In genomic region chr12:104604995-104605675, GRCh38 we compare ENCODE assay signal across 8 cellular contexts.
DNase-seq lines count a peak whose midpoint lies in the region; ATAC-seq and TF ChIP-seq lines count a peak whose summit lies in the region.

No MANE protein-coding gene starts in this region.

- H3K9me3 ChIP-seq in ascending aorta (no peaks in the 10 kb centered on the region), lower lobe of right lung (no peaks in the 10 kb centered on the region), tibial nerve (no peaks in the 10 kb centered on the region), right lobe of liver (no peaks in the 10 kb centered on the region)

- TF ChIP-seq POLR2A in tibial nerve (IDR thresholded peaks at IDR 0.05): no peak
- TF ChIP-seq POLR2A in right lobe of liver (IDR thresholded peaks at IDR 0.05): no peak

- no peaks in the 10 kb centered on the region for H3K27me3 ChIP-seq in ascending aorta
- no peaks in the 10 kb centered on the region for H3K27me3 ChIP-seq in lower lobe of right lung (ENCODE audit: low read depth)
- H3K27me3 ChIP-seq in tibial nerve: no peaks in the 10 kb centered on the region
- H3K27me3 ChIP-seq in right lobe of liver: no peaks in the 10 kb centered on the region

- no peak for TF ChIP-seq CTCF in activated CD8-positive, alpha-beta T cell treated with anti-CD3 and anti-CD28 coated beads for 36 hours (IDR thresholded peaks at IDR 0.05)
- no peak for TF ChIP-seq CTCF in ascending aorta (IDR thresholded peaks at IDR 0.05)
- TF ChIP-seq CTCF in lower lobe of right lung (IDR thresholded peaks at IDR 0.05): no peak
- TF ChIP-seq CTCF in tibial nerve (IDR thresholded peaks at IDR 0.05): no peak
- no peak for TF ChIP-seq CTCF in right lobe of liver (IDR thresholded peaks at IDR 0.05)

- H3K27ac Mint-ChIP-seq in activated CD8-positive, alpha-beta T cell treated with anti-CD3 and anti-CD28 coated beads, Interleukin-2, amount 10 ng/mL, durations not matched to agents 7 days and 5 days: peak overlapping the region; percentile 74
- no peak overlapping the region for H3K27ac Mint-ChIP-seq in activated CD8-positive, alpha-beta T cell treated with anti-CD3 and anti-CD28 coated beads for 36 hours

- H3K4me1 Mint-ChIP-seq in activated CD8-positive, alpha-beta T cell treated with anti-CD3 and anti-CD28 coated beads, Interleukin-2, amount 10 ng/mL, durations not matched to agents 7 days and 5 days (ENCODE audit: low read depth): peaks cover 53% of the 10 kb centered on the region
- H3K4me1 Mint-ChIP-seq in activated CD8-positive, alpha-beta T cell treated with anti-CD3 and anti-CD28 coated beads for 36 hours (ENCODE audit: low read depth): peaks cover 34% of the 10 kb centered on the region

- no peaks in the 10 kb centered on the region for H3K27me3 Mint-ChIP-seq in activated CD8-positive, alpha-beta T cell treated with anti-CD3 and anti-CD28 coated beads, Interleukin-2, amount 10 ng/mL, durations not matched to agents 7 days and 5 days (ENCODE audit: low read depth)
- H3K27me3 Mint-ChIP-seq in activated CD8-positive, alpha-beta T cell treated with anti-CD3 and anti-CD28 coated beads for 36 hours: no peaks in the 10 kb centered on the region

- no peak for TF ChIP-seq EP300 in tibial nerve (IDR thresholded peaks at IDR 0.05)

- peak overlapping the region; percentile 74 to 81 for H3K27ac ChIP-seq in ascending aorta
- peak overlapping the region; percentile 74 for H3K27ac ChIP-seq in lower lobe of right lung
- peak overlapping the region; percentile 8 to 81 (median 45) for H3K27ac ChIP-seq in tibial nerve
- peak overlapping the region in 1 of 3 donors; percentile 23 for H3K27ac ChIP-seq in right lobe of liver

- H3K9me3 Mint-ChIP-seq in activated CD8-positive, alpha-beta T cell treated with anti-CD3 and anti-CD28 coated beads, Interleukin-2, amount 10 ng/mL, durations not matched to agents 7 days and 5 days (ENCODE audit: insufficient read depth): no peaks in the 10 kb centered on the region
- H3K9me3 Mint-ChIP-seq in activated CD8-positive, alpha-beta T cell treated with anti-CD3 and anti-CD28 coated beads for 36 hours: no peaks in the 10 kb centered on the region

- WGBS in tibial nerve, 2 donors: 72 to 87% methylated on average over 16 of the region's 16 CpGs
- WGBS in right lobe of liver (ENCODE audit: insufficient coverage, low coverage, low lambda C conversion rate, missing lambda C conversion rate): 90% methylated on average over 16 of the region's 16 CpGs

- H3K4me3 Mint-ChIP-seq in activated CD8-positive, alpha-beta T cell treated with anti-CD3 and anti-CD28 coated beads, Interleukin-2, amount 10 ng/mL, durations not matched to agents 7 days and 5 days: no peak overlapping the region
- H3K4me3 Mint-ChIP-seq in activated CD8-positive, alpha-beta T cell treated with anti-CD3 and anti-CD28 coated beads for 36 hours: no peak overlapping the region

- no peaks in the 10 kb centered on the region for H3K36me3 ChIP-seq in ascending aorta
- no peaks in the 10 kb centered on the region for H3K36me3 ChIP-seq in lower lobe of right lung
- H3K36me3 ChIP-seq in tibial nerve: no peaks in the 10 kb centered on the region
- H3K36me3 ChIP-seq in right lobe of liver: no peaks in the 10 kb centered on the region

- H3K4me1 ChIP-seq in ascending aorta (peaks cover 0 to 22% of the 10 kb centered on the region in 2 donors), lower lobe of right lung (peaks cover 64% of the 10 kb centered on the region), tibial nerve (peaks cover 0 to 48% (median 18%) of the 10 kb centered on the region in 4 donors), right lobe of liver (no peaks in the 10 kb centered on the region)

- POLR2A ChIA-PET in activated CD8-positive, alpha-beta T cell treated with anti-CD3 and anti-CD28 coated beads, Interleukin-2, amount 10 ng/mL, durations not matched to agents 7 days and 5 days (lab: Charles Lee): interaction anchor here (1.7 kb wide), 1 partner anchor 35 kb away, joined by 10 read pairs; no protein-coding TSS in a partner anchor
- POLR2A ChIA-PET in activated CD8-positive, alpha-beta T cell treated with anti-CD3 and anti-CD28 coated beads for 36 hours (lab: Charles Lee): interaction anchor here (1.0 kb wide), 1 partner anchor 10 kb away, joined by 3 read pairs; no protein-coding TSS in a partner anchor

- H3K4me3 ChIP-seq in ascending aorta (no peak overlapping the region), lower lobe of right lung (no peak overlapping the region), tibial nerve (no peak overlapping the region), right lobe of liver (no peak overlapping the region)

- intact Hi-C loops in activated CD8-positive, alpha-beta T cell treated with anti-CD3 and anti-CD28 coated beads for 36 hours (cut with micrococcal nuclease): no loop called here
- intact Hi-C loops in ascending aorta (cut with DNase I): loop anchor here (5.0 kb wide), 2 partner anchors 67 to 148 kb away; partner anchors contain the start of gene CHST11
- intact Hi-C loops in lower lobe of right lung (cut with DNase I): no loop called here
- intact Hi-C loops in right lobe of liver (cut with DNase I): no loop called here

- ATAC-seq in activated CD8-positive, alpha-beta T cell treated with anti-CD3 and anti-CD28 coated beads, Interleukin-2, amount 10 ng/mL, durations not matched to agents 7 days and 5 days: no peak
- no peak for ATAC-seq in activated CD8-positive, alpha-beta T cell treated with anti-CD3 and anti-CD28 coated beads for 36 hours
- ATAC-seq in lower lobe of right lung: peak; percentile 38 to 39
- ATAC-seq in right lobe of liver: no peak

- no peak for DNase-seq in activated CD8-positive, alpha-beta T cell treated with anti-CD3 and anti-CD28 coated beads, Interleukin-2, amount 10 ng/mL, durations not matched to agents 7 days and 5 days
- DNase-seq in activated CD8-positive, alpha-beta T cell treated with anti-CD3 and anti-CD28 coated beads for 36 hours: no peak
- DNase-seq in ascending aorta (ENCODE audit: low spot score in 2 of 2): no peak
- DNase-seq in lower lobe of right lung: peak; percentile 63
- DNase-seq in tibial nerve (ENCODE audit: low spot score in 2 of 2): peak in 1 of 2 donors; percentile 30
- no peak for DNase-seq in LoVo (ENCODE audit: low spot score)
- DNase-seq in right lobe of liver: no peak
- no peak for DNase-seq in stimulated activated CD4-positive, alpha-beta T cell treated with anti-CD3 and anti-CD28 coated beads, Interleukin-1b, Interleukin-23, amount 100 ng/mL, for 48 hours

- peaks cover 61% of the 10 kb centered on the region for H3K36me3 Mint-ChIP-seq in activated CD8-positive, alpha-beta T cell treated with anti-CD3 and anti-CD28 coated beads, Interleukin-2, amount 10 ng/mL, durations not matched to agents 7 days and 5 days (ENCODE audit: low read depth)
- H3K36me3 Mint-ChIP-seq in activated CD8-positive, alpha-beta T cell treated with anti-CD3 and anti-CD28 coated beads for 36 hours (ENCODE audit: low read depth): peaks cover 5% of the 10 kb centered on the region

- CTCF ChIA-PET in activated CD8-positive, alpha-beta T cell treated with anti-CD3 and anti-CD28 coated beads, Interleukin-2, amount 10 ng/mL, durations not matched to agents 7 days and 5 days (lab: Charles Lee): interaction anchor here (0.8 to 3.0 kb wide), 4 partner anchors 22 to 223 kb away, joined by 4 to 18 read pairs (median 6); no protein-coding TSS in a partner anchor
- CTCF ChIA-PET in activated CD8-positive, alpha-beta T cell treated with anti-CD3 and anti-CD28 coated beads for 36 hours (lab: Charles Lee): interaction anchor here (1.2 to 2.0 kb wide), 3 partner anchors 10 to 223 kb away, joined by 3 to 9 read pairs (median 3); no protein-coding TSS in a partner anchor

Comparison
In these comparisons a context has a peak if more than half of its experiments do, and no peak if none do; other contexts are left out.
1. ATAC-seq: peak in lower lobe of right lung (2 of 2); none in activated CD8-positive, alpha-beta T cell treated with anti-CD3 and anti-CD28 coated beads, Interleukin-2, amount 10 ng/mL, durations not matched to agents 7 days and 5 days (single experiment), activated CD8-positive, alpha-beta T cell treated with anti-CD3 and anti-CD28 coated beads for 36 hours (single experiment) and right lobe of liver (0 of 4).